Comparison of ENCODE assay signal across 15 cellular contexts in the genomic region with DNA sequence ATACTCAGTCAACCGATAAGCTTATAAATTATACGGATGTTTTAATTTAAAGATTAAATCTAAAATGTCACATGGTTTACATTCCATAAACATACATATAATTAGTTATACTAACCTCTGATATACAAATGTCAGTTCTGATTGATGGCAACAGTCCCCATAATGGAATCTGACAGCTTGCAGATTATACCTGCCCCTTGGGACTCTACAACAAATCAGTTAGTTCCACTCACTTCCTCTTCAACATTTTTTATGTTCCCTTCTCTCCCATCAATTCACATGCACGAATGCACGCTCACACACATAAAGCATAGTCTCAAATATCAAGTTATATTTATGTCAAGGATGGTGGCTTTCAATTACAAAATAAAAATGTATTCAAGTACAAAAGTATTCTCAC.
DNase-seq lines count a peak whose midpoint lies in the region; ATAC-seq, FAIRE-seq and TF ChIP-seq lines count a peak whose summit lies in the region.
"Had no signal": no experiment of that assay in that cellular context is flagged by ENCODE, and none has a peak within 500 bp of the region (broad histone marks: within the 10 kb centered on the region; RNA-seq: fewer than 3 reads in every experiment).

No MANE protein-coding gene starts in this region.

- peak overlapping the region in 1 of 6 donors; percentile 10 for H3K27ac Mint-ChIP-seq in naive B cell
- H3K27ac Mint-ChIP-seq: T-helper 17 cell had no signal

- peaks cover 7 to 16% (median 12%) of the 10 kb centered on the region in 3 donors for H3K4me1 Mint-ChIP-seq in naive B cell

- no peak for FAIRE-seq in GM12891 (lab: Jason Lieb, UNC)
- FAIRE-seq: GM12892 had no signal

- peak; percentile 14 for DNase-seq in DMS 273 (lab: John Stamatoyannopoulos, UW; ENCODE audit: unreplicated experiment)
- DNase-seq in DMS 273 treated with DMSO at 0.1 percent for 48 hours (lab: John Stamatoyannopoulos, UW): no peak
- DNase-seq in NAMALWA (ENCODE audit: low spot score): peak; percentile 7
- peak; percentile 89 for DNase-seq in NCI-H69 (lab: John Stamatoyannopoulos, UW)
- peak; percentile 2 for DNase-seq in naive B cell
- no peak for DNase-seq in GM12891 (ENCODE audit: insufficient read length, low spot score)
- DNase-seq: DMS53, GM23248, NCI-H1105 treated with DMSO at 0.1 percent for 48 hours, NCI-H524 treated with DMSO at 0.1 percent for 48 hours, PC-3, T-helper 17 cell had no signal

- TF ChIP-seq POLR2A in GM12891 (IDR thresholded peaks at IDR 0.05; ENCODE audit: low read depth, low read length): no peak

- no peaks in the 10 kb centered on the region for H3K27me3 Mint-ChIP-seq in naive B cell
- H3K27me3 Mint-ChIP-seq: T-helper 17 cell had no signal

- peaks cover 0 to 4% of the 10 kb centered on the region in 2 donors for H3K36me3 Mint-ChIP-seq in naive B cell

- H3K4me3 Mint-ChIP-seq in naive B cell: no peak overlapping the region
- H3K4me3 Mint-ChIP-seq: T-helper 17 cell had no signal

- H3K9me3 Mint-ChIP-seq in naive B cell: no peaks in the 10 kb centered on the region

- ATAC-seq in naive B cell (ENCODE audit: low read depth in 2 of 2) (peak; percentile 41 to 74), HG02938 (IDR thresholded peaks at IDR 0.05; ENCODE audit: unreplicated experiment) (no peak), GM21367 (IDR thresholded peaks at IDR 0.05; ENCODE audit: unreplicated experiment) (no peak)
- ATAC-seq: PC-3, T-helper 17 cell had no signal

TF ChIP-seq in GM12891, 5 proteins besides CTCF, POLR2A, EP300 and RAD21:
- TF ChIP-seq SPI1 (IDR thresholded peaks at IDR 0.05; ENCODE audit: low read depth, low read length) (no peak), POLR2AphosphoS5 (IDR thresholded peaks at IDR 0.05; ENCODE audit: low read depth, low read length) (no peak), TAF1 (IDR thresholded peaks at IDR 0.05; ENCODE audit: low read depth, low read length) (no peak), PAX5 (IDR thresholded peaks at IDR 0.05; ENCODE audit: insufficient read depth, low read length, severe bottlenecking) (no peak), POU2F2 (IDR thresholded peaks at IDR 0.05; ENCODE audit: low read depth, low read length) (no peak)

Comparison
In these comparisons a context has a peak if more than half of its experiments do, and no peak if none do; other contexts are left out.
1. DNase-seq: peak in DMS 273 (single experiment), NAMALWA (single experiment), NCI-H69 (single experiment) and naive B cell (single experiment); none in DMS 273 treated with DMSO at 0.1 percent for 48 hours (single experiment) and GM12891 (single experiment).
2. ATAC-seq: peak in naive B cell (2 of 2); none in HG02938 (single experiment) and GM21367 (single experiment).